8 cellular contexts compared by ENCODE assay signal in genomic region chr4:180665994-180666818, GRCh38.
A peak's percentile ranks its signal among the peaks of the same experiment; 100 is the strongest.
DNase-seq lines count a peak whose midpoint lies in the region; TF ChIP-seq lines count a peak whose summit lies in the region.

No MANE protein-coding gene starts in this region.

- TF ChIP-seq CTCF in GM12873 (IDR thresholded peaks at IDR 0.05; ENCODE audit: insufficient read depth, low read depth, low read length, missing control alignments), result peak; percentile 71
- peak; percentile 30 for TF ChIP-seq CTCF in HFF-Myc (IDR thresholded peaks at IDR 0.05; ENCODE audit: low read depth, low read length, missing control alignments)
- peak; percentile 76 for TF ChIP-seq CTCF in LNCaP clone FGC (IDR thresholded peaks at IDR 0.05; ENCODE audit: control insufficient read depth, extremely low read depth, insufficient read depth)
- TF ChIP-seq CTCF in fibroblast of mammary gland (conservative IDR thresholded peaks at IDR 0.05; ENCODE audit: control insufficient read depth, insufficient read depth, low read depth, low read length), result peak; percentile 71
- TF ChIP-seq CTCF in prostate gland (IDR thresholded peaks at IDR 0.05), result peak in 3 of 4 experiments; percentile 13 to 27 (median 24)

- TF ChIP-seq POLR2A in prostate gland (IDR thresholded peaks at IDR 0.05), result no peak

- H3K36me3 ChIP-seq in prostate gland, result no peaks in the 10 kb centered on the region

- intact Hi-C loops in prostate gland (cut with DNase I), result loop anchor here (10.0 kb wide), 1 partner anchor 859 kb away; no protein-coding TSS in a partner anchor

- no peak overlapping the region for H3K27ac ChIP-seq in prostate gland

- DNase-seq in AG20443 (ENCODE audit: low spot score) (peak; percentile 50), HFF-Myc (ENCODE audit: extremely low read depth, low read depth) (peak; percentile 1), LNCaP clone FGC (ENCODE audit: low read depth) (peak; percentile 11), SHP77 (lab: John Stamatoyannopoulos, UW) (peak; percentile 55 to 69), fibroblast of mammary gland (ENCODE audit: low read depth) (peak; percentile 68), prostate gland (ENCODE audit: low spot score) (no peak), HuH-7.5 (ENCODE audit: low spot score) (no peak)

- WGBS in prostate gland, result 37% methylated on average over 7 of the region's 7 CpGs

- no peak overlapping the region for H3K4me3 ChIP-seq in HFF-Myc (replicated peaks; ENCODE audit: low read depth, low read length)
- no peak overlapping the region for H3K4me3 ChIP-seq in LNCaP clone FGC (ENCODE audit: low read depth, low read length)
- no peak overlapping the region for H3K4me3 ChIP-seq in fibroblast of mammary gland (ENCODE audit: control insufficient read depth, low read depth, low read length)
- no peak overlapping the region for H3K4me3 ChIP-seq in prostate gland

- no peaks in the 10 kb centered on the region for H3K4me1 ChIP-seq in prostate gland (replicated peaks)

- no peaks in the 10 kb centered on the region for H3K9me3 ChIP-seq in prostate gland

- H3K27me3 ChIP-seq in prostate gland (replicated peaks; ENCODE audit: insufficient read depth), result no peaks in the 10 kb centered on the region

Comparison
In these comparisons a context has a peak if more than half of its experiments do, and no peak if none do; other contexts are left out.
1. DNase-seq: peak in AG20443 (single experiment), HFF-Myc (single experiment), LNCaP clone FGC (single experiment), SHP77 (2 of 2) and fibroblast of mammary gland (single experiment); none in prostate gland (single experiment) and HuH-7.5 (single experiment).
2. CTCF ChIP-seq: peak in every context shown above with its lines; median percentile 76 in LNCaP clone FGC; 71 in GM12873; 71 in fibroblast of mammary gland; 30 in HFF-Myc; 24 in prostate gland.